ENCODE assay signal across 10 cellular contexts in genomic region chr3:192515661-192516040, GRCh38.
DNase-seq lines count a peak whose midpoint lies in the region; TF ChIP-seq lines count a peak whose summit lies in the region.
"Had no signal": no experiment of that assay in that cellular context is flagged by ENCODE, and none has a peak within 500 bp of the region (broad histone marks: within the 10 kb centered on the region; RNA-seq: fewer than 3 reads in every experiment).

No MANE protein-coding gene starts in this region.

- H3K36me3 ChIP-seq in ES-I3 (ENCODE audit: insufficient read depth, low read length), result no peaks in the 10 kb centered on the region
- H3K36me3 ChIP-seq in esophagus squamous epithelium, result no peaks in the 10 kb centered on the region
- no peaks in the 10 kb centered on the region for H3K36me3 ChIP-seq in neural cell (ENCODE audit: insufficient read depth, low read length)
- H3K36me3 ChIP-seq: BLaER1 had no signal

- H3K4me1 ChIP-seq in ES-I3 (ENCODE audit: insufficient read depth, low read length), result peaks cover 9% of the 10 kb centered on the region
- H3K4me1 ChIP-seq in esophagus squamous epithelium, result peaks cover 0 to 21% (median 7%) of the 10 kb centered on the region in 3 donors
- H3K4me1 ChIP-seq: BLaER1 had no signal

- H3F3A ChIP-seq in neural cell (ENCODE audit: insufficient read depth, low read length, poor library complexity, severe bottlenecking), result no peaks in the 10 kb centered on the region

- H3K4me3 ChIP-seq in esophagus squamous epithelium (peak overlapping the region; percentile 30 to 63 (median 46)), neural cell (ENCODE audit: low read length) (peak overlapping the region; percentile 70)
- H3K4me3 ChIP-seq: BLaER1 had no signal

- H3K4me2 ChIP-seq in neural cell (ENCODE audit: low read length), result peak overlapping the region; percentile 79
- H3K4me2 ChIP-seq: BLaER1 had no signal

- peaks cover 0 to 59% (median 2%) of the 10 kb centered on the region in 4 donors for H3K27me3 ChIP-seq in esophagus squamous epithelium
- H3K27me3 ChIP-seq in neural cell (ENCODE audit: insufficient read depth, low read depth, low read length), result peaks cover 71% of the 10 kb centered on the region
- H3K27me3 ChIP-seq: BLaER1 had no signal

- no peaks in the 10 kb centered on the region for H4K20me1 ChIP-seq in neural cell (ENCODE audit: insufficient read depth)
- H4K20me1 ChIP-seq: BLaER1 had no signal

- WGBS in esophagus squamous epithelium, 2 donors, result 11 to 12% methylated on average over 10 of the region's 10 CpGs

- no peak for TF ChIP-seq POLR2A in esophagus squamous epithelium (IDR thresholded peaks at IDR 0.05)

- H3K9me3 ChIP-seq in ES-I3 (ENCODE audit: control insufficient read depth, insufficient read depth, low read length) (no peaks in the 10 kb centered on the region), esophagus squamous epithelium (no peaks in the 10 kb centered on the region), neural cell (ENCODE audit: low read length) (peaks cover 6% of the 10 kb centered on the region)

- TF ChIP-seq EP300 in neural cell (conservative IDR thresholded peaks at IDR 0.05; ENCODE audit: poor library complexity, severe bottlenecking), result no peak

- intact Hi-C loops in esophagus squamous epithelium (cut with DNase I), result no loop called here

- peak overlapping the region; percentile 74 for H3K9ac ChIP-seq in ES-I3 (ENCODE audit: low read depth, low read length)
- H3K9ac ChIP-seq in neural cell (ENCODE audit: low read length), result no peak overlapping the region
- H3K9ac ChIP-seq: BLaER1 had no signal

- TF ChIP-seq CTCF in esophagus squamous epithelium (IDR thresholded peaks at IDR 0.05), result no peak
- no peak for TF ChIP-seq CTCF in neural cell (IDR thresholded peaks at IDR 0.05; ENCODE audit: poor library complexity, severe bottlenecking)

- no peaks in the 10 kb centered on the region for H3K9me2 ChIP-seq in neural cell (ENCODE audit: insufficient read depth, low read length)

- DNase-seq in NCI-H2196 (lab: John Stamatoyannopoulos, UW; ENCODE audit: unreplicated experiment) (peak; percentile 70), esophagus squamous epithelium (lab: John Stamatoyannopoulos, UW) (no peak), GDM1 (lab: John Stamatoyannopoulos, UW) (no peak), NCI-H2081 treated with DMSO at 0.1 percent for 48 hours (lab: John Stamatoyannopoulos, UW) (no peak), dermis blood vessel endothelial cell (no peak)
- no peak for DNase-seq in activated effector memory CD4-positive, alpha-beta T cell treated with anti-CD3 and anti-CD28 coated beads, Interleukin-2, amount 50 U/mL, for 16 hours
- DNase-seq: NCI-H1694 had no signal

- no peak overlapping the region for H2AFZ ChIP-seq in neural cell (ENCODE audit: low read depth, low read length)

- H3K79me2 ChIP-seq in neural cell (replicated peaks; ENCODE audit: insufficient read depth, low read length), result no peaks in the 10 kb centered on the region

- TF ChIP-seq RAD21 in neural cell (conservative IDR thresholded peaks at IDR 0.05), result no peak

- H3K27ac ChIP-seq in esophagus squamous epithelium (no peak overlapping the region), neural cell (ENCODE audit: low read length) (no peak overlapping the region)
- H3K27ac ChIP-seq: BLaER1 had no signal

TF ChIP-seq in neural cell, 6 proteins besides CTCF, POLR2A, EP300 and RAD21:
- TF ChIP-seq MXI1 (conservative IDR thresholded peaks at IDR 0.05; ENCODE audit: poor library complexity, severe bottlenecking), result no peak
- no peak for TF ChIP-seq POLR2AphosphoS5 (IDR thresholded peaks at IDR 0.05)
- TF ChIP-seq TAF1 (IDR thresholded peaks at IDR 0.05; ENCODE audit: low read depth), result no peak
- TF ChIP-seq SMC3 (conservative IDR thresholded peaks at IDR 0.05; ENCODE audit: poor library complexity), result no peak
- TF ChIP-seq EZH2 (IDR thresholded peaks at IDR 0.05; ENCODE audit: borderline replicate concordance, insufficient read depth, low read length, poor library complexity, severe bottlenecking), result no peak
- TF ChIP-seq REST (IDR thresholded peaks at IDR 0.05; ENCODE audit: borderline replicate concordance), result no peak
